16 cellular contexts compared by ENCODE assay signal in genomic region chr1:20184481-20184900, GRCh38. TPM values are rescaled to one million over a fixed set of nuclear protein-coding genes. Genes with fewer than 3 reads are reported as not detected.
DNase-seq lines count a peak whose midpoint lies in the region; TF ChIP-seq lines count a peak whose summit lies in the region.
"Had no signal": no experiment of that assay in that cellular context is flagged by ENCODE, and none has a peak within 500 bp of the region (broad histone marks: within the 10 kb centered on the region; RNA-seq: fewer than 3 reads in every experiment).

No MANE protein-coding gene starts in this region.

- H3K79me2 ChIP-seq in neural progenitor cell (ENCODE audit: low read depth) = no peaks in the 10 kb centered on the region

- H3K36me3 Mint-ChIP-seq in neural progenitor cell = no peaks in the 10 kb centered on the region

- H2AFZ ChIP-seq in neural progenitor cell (replicated peaks) = no peak overlapping the region

- H3F3A ChIP-seq in neural progenitor cell (ENCODE audit: low read depth) = peaks cover 4% of the 10 kb centered on the region

- H3K4me3 ChIP-seq in choroid plexus epithelial cell (ENCODE audit: low read depth, low read length) (no peak overlapping the region), neural progenitor cell (no peak overlapping the region)

- no peaks in the 10 kb centered on the region for H3K9me3 ChIP-seq in neural progenitor cell (ENCODE audit: low read depth)
- H3K9me3 ChIP-seq: Peyer's patch had no signal

- no peaks in the 10 kb centered on the region for H3K4me1 ChIP-seq in neural progenitor cell

- peak overlapping the region; percentile 4 for H3K4me3 Mint-ChIP-seq in neural progenitor cell

- no peak overlapping the region for H3K4me2 ChIP-seq in neural progenitor cell

- no peak overlapping the region for H3K27ac ChIP-seq in neural progenitor cell
- H3K27ac ChIP-seq: 22Rv1 had no signal

- peaks cover 28% of the 10 kb centered on the region for H3K4me1 Mint-ChIP-seq in neural progenitor cell

- DNase-seq in DMS 273 (lab: John Stamatoyannopoulos, UW; ENCODE audit: unreplicated experiment) (peak; percentile 12), DMS 273 treated with DMSO at 0.1 percent for 48 hours (lab: John Stamatoyannopoulos, UW) (no peak), NOMO-1 treated with dmso at 0.1 percent for 144 hours (lab: John Stamatoyannopoulos, UW; ENCODE audit: unreplicated experiment) (peak; percentile 62), choroid plexus epithelial cell (ENCODE audit: low read depth) (peak; percentile 4), neural progenitor cell (ENCODE audit: low spot score) (no peak), NCI-H82 (lab: John Stamatoyannopoulos, UW) (no peak), kidney tubule cell (ENCODE audit: low spot score) (no peak), ureter (ENCODE audit: low spot score) (no peak)
- DNase-seq: activated gamma-delta T cell, dermis blood vessel endothelial cell, midbrain, NCI-H2029, Peyer's patch, spleen had no signal

- H3K36me3 ChIP-seq in neural progenitor cell = no peaks in the 10 kb centered on the region
- H3K36me3 ChIP-seq: Peyer's patch, spleen had no signal

- no peaks in the 10 kb centered on the region for H3K9me3 Mint-ChIP-seq in neural progenitor cell

- TF ChIP-seq CTCF in choroid plexus epithelial cell (conservative IDR thresholded peaks at IDR 0.05; ENCODE audit: low read depth, low read length) (no peak), neural progenitor cell (IDR thresholded peaks at IDR 0.05) (no peak)

- H3K27me3 ChIP-seq in neural progenitor cell = peaks cover 62% of the 10 kb centered on the region
- H3K27me3 ChIP-seq: Peyer's patch had no signal

- H3K27me3 Mint-ChIP-seq in neural progenitor cell (ENCODE audit: insufficient read depth, low read depth) = peaks cover 12% of the 10 kb centered on the region

- H3K27ac Mint-ChIP-seq in neural progenitor cell = no peak overlapping the region

- no peak overlapping the region for H3K9ac ChIP-seq in neural progenitor cell

- H4K20me1 ChIP-seq in neural progenitor cell (ENCODE audit: low read depth) = no peaks in the 10 kb centered on the region

RNA-seq across cellular contexts. Expression of gene UBXN10, which starts 1.4 kb away (rescaled TPM):
- total RNA-seq in neural progenitor cell (ENCODE audit: low replicate concordance) (0.37 and 0.43 TPM in 2 replicates), ureter (3.6 TPM)
- total RNA-seq: dermis blood vessel endothelial cell, HT1080 had no signal

RNA-seq across cellular contexts. Expression of gene PLA2G2C, which starts 1.8 kb away (rescaled TPM):
- total RNA-seq in neural progenitor cell (ENCODE audit: low replicate concordance) = not detected in 2 replicates
- not detected for total RNA-seq in ureter
- total RNA-seq: dermis blood vessel endothelial cell, HT1080 had no signal

RNA-seq across cellular contexts. Expression of gene PLA2G2F, which starts 45.4 kb away (rescaled TPM):
- total RNA-seq in neural progenitor cell (ENCODE audit: low replicate concordance) = not detected in 2 replicates
- 19.2 TPM for total RNA-seq in ureter
- total RNA-seq: dermis blood vessel endothelial cell, HT1080, spleen had no signal

Comparison
In these comparisons a context has a peak if more than half of its experiments do, and no peak if none do; other contexts are left out.
1. DNase-seq: peak in DMS 273 (single experiment), NOMO-1 treated with dmso at 0.1 percent for 144 hours (single experiment) and choroid plexus epithelial cell (single experiment); none in DMS 273 treated with DMSO at 0.1 percent for 48 hours (single experiment), neural progenitor cell (single experiment), NCI-H82 (single experiment), kidney tubule cell (single experiment) and ureter (single experiment).
2. RNA of gene PLA2G2F, which starts 45.4 kb away (total RNA-seq): 19.2 TPM in ureter (single experiment); not detected in neural progenitor cell; every median in the first group is over 10 times any median in the second.